In the genomic region with DNA sequence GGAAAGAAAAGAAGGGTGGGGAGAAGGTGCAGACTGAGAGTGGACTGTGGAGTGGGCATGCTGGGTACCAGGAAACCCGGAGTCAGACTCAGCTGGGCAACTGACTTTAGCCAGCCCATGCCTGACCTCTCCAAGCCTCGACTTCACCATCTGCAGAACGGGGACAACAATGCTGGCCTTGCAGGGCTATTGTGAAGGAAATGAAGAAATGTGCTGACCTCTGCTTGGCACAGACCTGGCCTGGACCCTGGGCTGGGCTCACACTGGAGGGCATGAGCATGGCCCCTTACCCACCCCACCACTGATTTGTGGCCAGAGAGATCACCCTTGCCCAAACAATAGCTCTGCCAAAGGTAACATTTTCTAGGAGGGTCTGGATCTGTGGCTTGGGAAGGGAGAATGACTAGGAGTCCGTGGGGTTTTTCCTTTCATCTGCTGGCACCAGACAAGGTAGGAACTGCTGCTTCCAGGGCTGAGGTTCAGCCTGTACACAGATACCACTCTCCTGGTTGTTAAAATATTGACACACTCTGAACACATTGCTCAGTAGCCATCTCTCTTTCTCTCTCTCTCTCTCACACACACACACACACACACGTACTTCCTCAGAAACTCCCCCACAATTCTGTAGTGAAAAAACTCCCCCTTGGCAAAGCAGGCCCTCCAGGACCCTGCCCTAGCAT, we compare ENCODE assay signal across 24 cellular contexts. TPM values are rescaled to one million over a fixed set of nuclear protein-coding genes. Genes with fewer than 3 reads are reported as not detected.
DNase-seq lines count a peak whose midpoint lies in the region; ATAC-seq, FAIRE-seq and TF ChIP-seq lines count a peak whose summit lies in the region.
"Had no signal": no experiment of that assay in that cellular context is flagged by ENCODE, and none has a peak within 500 bp of the region (broad histone marks: within the 10 kb centered on the region; RNA-seq: fewer than 3 reads in every experiment).

No MANE protein-coding gene starts in this region.

- H3K27ac Mint-ChIP-seq in stimulated activated memory B cell treated with anti-CD40 and anti-IgM and Interleukin-4, amounts not matched to agents 10 μg/mL and 1 μg/mL and 100 μg/mL, for 72 hours, result peak overlapping the region; percentile 41
- H3K27ac Mint-ChIP-seq: activated CD4-positive, alpha-beta T cell treated with anti-CD3 and anti-CD28 coated beads, Interleukin-2, amount 10 ng/mL, durations not matched to agents 7 days and 5 days; activated naive CD8-positive, alpha-beta T cell treated with anti-CD3 and anti-CD28 coated beads, Interleukin-2, amount 10 ng/mL, durations not matched to agents 7 days and 5 days; activated T-helper 17 cell treated with anti-CD3 and anti-CD28 coated beads, Interleukin-2, amount 50 U/mL, for 72 hours; endodermal cell; T-cell had no signal

- H3K4me3 ChIP-seq in liver (ENCODE audit: low read depth in 1 of 3, low read length in 3 of 3) (no peak overlapping the region), kidney (ENCODE audit: low read length in 2 of 2) (no peak overlapping the region)
- H3K4me3 ChIP-seq: pancreas had no signal

- H3K9me3 Mint-ChIP-seq in stimulated activated memory B cell treated with anti-CD40 and anti-IgM and Interleukin-4, amounts not matched to agents 10 μg/mL and 1 μg/mL and 100 μg/mL, for 72 hours, result no peaks in the 10 kb centered on the region
- H3K9me3 Mint-ChIP-seq: activated CD4-positive, alpha-beta T cell treated with anti-CD3 and anti-CD28 coated beads, Interleukin-2, amount 10 ng/mL, durations not matched to agents 7 days and 5 days; activated naive CD8-positive, alpha-beta T cell treated with anti-CD3 and anti-CD28 coated beads, Interleukin-2, amount 10 ng/mL, durations not matched to agents 7 days and 5 days; activated T-helper 17 cell treated with anti-CD3 and anti-CD28 coated beads, Interleukin-2, amount 50 U/mL, for 72 hours; CD8-positive, alpha-beta memory T cell; endodermal cell; T-cell had no signal

- TF ChIP-seq RAD21 in liver (IDR thresholded peaks at IDR 0.05), result no peak

- ATAC-seq in HG02798 (IDR thresholded peaks at IDR 0.05; ENCODE audit: poor library complexity, unreplicated experiment), result peak; percentile 32
- ATAC-seq in stimulated activated memory B cell treated with anti-CD40 and anti-IgM and Interleukin-4, amounts not matched to agents 10 μg/mL and 1 μg/mL and 100 μg/mL, for 72 hours, result peak; percentile 14
- ATAC-seq: activated T-helper 17 cell treated with anti-CD3 and anti-CD28 coated beads, Interleukin-2, amount 50 U/mL, for 72 hours; HCT116; T-cell had no signal

- FAIRE-seq in kidney (lab: Jason Lieb, UNC), result no peak
- FAIRE-seq: pancreas had no signal

- intact Hi-C loops in kidney (cut with DNase I), result no loop called here

- no peaks in the 10 kb centered on the region for H3K27me3 ChIP-seq in liver (ENCODE audit: control insufficient read depth in 4 of 4, insufficient read depth in 4 of 4, low read length in 3 of 4)
- H3K27me3 ChIP-seq: pancreas, sigmoid colon had no signal

- H3K4me1 ChIP-seq in liver (ENCODE audit: control insufficient read depth in 4 of 4, insufficient read depth in 4 of 4, low read length in 3 of 4), result peaks cover 15 to 59% (median 46%) of the 10 kb centered on the region in 4 donors
- H3K4me1 ChIP-seq in kidney (ENCODE audit: control insufficient read depth in 1 of 2, insufficient read depth in 1 of 2, low read depth in 1 of 2, low read length in 2 of 2), result peaks cover 0 to 4% of the 10 kb centered on the region in 2 donors
- H3K4me1 ChIP-seq: pancreas, sigmoid colon had no signal

- H3K4me3 Mint-ChIP-seq in stimulated activated memory B cell treated with anti-CD40 and anti-IgM and Interleukin-4, amounts not matched to agents 10 μg/mL and 1 μg/mL and 100 μg/mL, for 72 hours, result no peak overlapping the region
- H3K4me3 Mint-ChIP-seq: activated CD4-positive, alpha-beta T cell treated with anti-CD3 and anti-CD28 coated beads, Interleukin-2, amount 10 ng/mL, durations not matched to agents 7 days and 5 days; activated naive CD8-positive, alpha-beta T cell treated with anti-CD3 and anti-CD28 coated beads, Interleukin-2, amount 10 ng/mL, durations not matched to agents 7 days and 5 days; activated T-helper 17 cell treated with anti-CD3 and anti-CD28 coated beads, Interleukin-2, amount 50 U/mL, for 72 hours; CD8-positive, alpha-beta memory T cell; endodermal cell; T-cell had no signal

- no peak overlapping the region for H3K9ac ChIP-seq in liver (ENCODE audit: low read depth in 1 of 2, low read length in 2 of 2)
- H3K9ac ChIP-seq in kidney (ENCODE audit: low read length in 2 of 2), result no peak overlapping the region

- H3K9me3 ChIP-seq in liver (ENCODE audit: control insufficient read depth in 4 of 4, low read length in 3 of 4) (no peaks in the 10 kb centered on the region), kidney (ENCODE audit: control insufficient read depth in 1 of 2, low read length in 2 of 2) (no peaks in the 10 kb centered on the region)
- H3K9me3 ChIP-seq: pancreas, sigmoid colon had no signal

- no peaks in the 10 kb centered on the region for H3K27me3 Mint-ChIP-seq in stimulated activated memory B cell treated with anti-CD40 and anti-IgM and Interleukin-4, amounts not matched to agents 10 μg/mL and 1 μg/mL and 100 μg/mL, for 72 hours
- H3K27me3 Mint-ChIP-seq: activated T-helper 17 cell treated with anti-CD3 and anti-CD28 coated beads, Interleukin-2, amount 50 U/mL, for 72 hours had no signal

- WGBS in liver, result 32% methylated on average over 5 of the region's 5 CpGs

- no peaks in the 10 kb centered on the region for H3K36me3 ChIP-seq in liver (ENCODE audit: control insufficient read depth in 4 of 4, insufficient read depth in 3 of 4, low read depth in 1 of 4, low read length in 3 of 4)
- no peaks in the 10 kb centered on the region for H3K36me3 ChIP-seq in kidney (ENCODE audit: control insufficient read depth in 1 of 2, insufficient read depth in 2 of 2, low read length in 2 of 2)
- H3K36me3 ChIP-seq: pancreas, sigmoid colon had no signal

- DNase-seq in kidney (no peak), caudate nucleus (lab: John Stamatoyannopoulos, UW) (no peak)
- DNase-seq in stimulated activated CD4-positive, alpha-beta T cell treated with anti-CD3 and anti-CD28 coated beads, Interleukin-4, amount 100 ng/mL, for 4 hours, result no peak
- DNase-seq: activated CD4-positive, alpha-beta T cell treated with anti-CD3 and anti-CD28 coated beads, Interleukin-2, amount 10 ng/mL, durations not matched to agents 7 days and 5 days; activated naive CD8-positive, alpha-beta T cell treated with anti-CD3 and anti-CD28 coated beads, Interleukin-2, amount 10 ng/mL, durations not matched to agents 7 days and 5 days; CD8-positive, alpha-beta memory T cell; DND-41; endodermal cell; NCI-H1417 treated with DMSO at 0.1 percent for 48 hours; NCI-H2107; NCI-H524 treated with DMSO at 0.1 percent for 48 hours; pancreas; PC-3; SIG-M5; sigmoid colon; stimulated activated naive CD4-positive, alpha-beta T cell treated with Interleukin-2 at 50 U/mL for 16 hours; T-cell; trophoblast cell had no signal

- no peaks in the 10 kb centered on the region for H3K36me3 Mint-ChIP-seq in stimulated activated memory B cell treated with anti-CD40 and anti-IgM and Interleukin-4, amounts not matched to agents 10 μg/mL and 1 μg/mL and 100 μg/mL, for 72 hours
- H3K36me3 Mint-ChIP-seq: activated naive CD8-positive, alpha-beta T cell treated with anti-CD3 and anti-CD28 coated beads, Interleukin-2, amount 10 ng/mL, durations not matched to agents 7 days and 5 days; CD8-positive, alpha-beta memory T cell; T-cell had no signal

- peaks cover 15% of the 10 kb centered on the region for H3K4me1 Mint-ChIP-seq in stimulated activated memory B cell treated with anti-CD40 and anti-IgM and Interleukin-4, amounts not matched to agents 10 μg/mL and 1 μg/mL and 100 μg/mL, for 72 hours
- H3K4me1 Mint-ChIP-seq: CD8-positive, alpha-beta memory T cell; T-cell had no signal

- TF ChIP-seq CTCF in VCaP (conservative IDR thresholded peaks at IDR 0.05), result no peak
- TF ChIP-seq CTCF in liver (IDR thresholded peaks at IDR 0.05; ENCODE audit: low read depth, low read length, missing input control), result no peak
- no peak for TF ChIP-seq CTCF in kidney (IDR thresholded peaks at IDR 0.05; ENCODE audit: borderline replicate concordance, extremely low read depth, insufficient read depth)

- H3K27ac ChIP-seq in VCaP, result peak overlapping the region; percentile 90
- H3K27ac ChIP-seq in liver (ENCODE audit: low read depth in 1 of 2, low read length in 2 of 2), result peak overlapping the region; percentile 75 to 82
- H3K27ac ChIP-seq in kidney (ENCODE audit: low read depth in 2 of 2, low read length in 2 of 2), result no peak overlapping the region
- no peak overlapping the region for H3K27ac ChIP-seq in caudate nucleus (ENCODE audit: low read depth, low read length)
- H3K27ac ChIP-seq: pancreas, sigmoid colon had no signal

TF ChIP-seq in liver, 16 proteins besides CTCF, POLR2A, EP300 and RAD21:
- TF ChIP-seq GABPA (IDR thresholded peaks at IDR 0.05 in 1 of 2, conservative IDR thresholded peaks at IDR 0.05 in 1 of 2) (no peak), YY1 (IDR thresholded peaks at IDR 0.05) (peak; percentile 54), RXRA (IDR thresholded peaks at IDR 0.05) (peak in 1 of 2 donors; percentile 46), HNF4A (conservative IDR thresholded peaks at IDR 0.05) (peak in 1 of 2 donors; percentile 52), HNF4G (IDR thresholded peaks at IDR 0.05) (no peak), SP1 (IDR thresholded peaks at IDR 0.05) (peak; percentile 55), FOXA2 (IDR thresholded peaks at IDR 0.05) (peak; percentile 13)

RNA-seq across cellular contexts. Expression of gene MOGAT2, which starts 0.9 kb away (rescaled TPM):
- total RNA-seq in liver, result 10 to 100 TPM in 1 of 2 donors, 1 to 10 TPM in 1; 1.0 to 92.4 TPM
- polyA plus RNA-seq in liver, result 10 to 100 TPM; 24.3 to 50.9 TPM
- not detected for total RNA-seq in kidney
- polyA plus RNA-seq in kidney (ENCODE audit: insufficient read depth, low read depth, low replicate concordance), result 1.1 TPM
- total RNA-seq: activated CD4-positive, alpha-beta T cell treated with anti-CD3 and anti-CD28 coated beads, Interleukin-2, amount 10 ng/mL, durations not matched to agents 7 days and 5 days; activated naive CD8-positive, alpha-beta T cell treated with anti-CD3 and anti-CD28 coated beads, Interleukin-2, amount 10 ng/mL, durations not matched to agents 7 days and 5 days; activated T-helper 17 cell treated with anti-CD3 and anti-CD28 coated beads, Interleukin-2, amount 50 U/mL, for 72 hours; CD8-positive, alpha-beta memory T cell; endodermal cell; PC-3 had no signal
- polyA plus RNA-seq: CD8-positive, alpha-beta memory T cell had no signal

RNA-seq across cellular contexts. Expression of gene MAP6, which starts 49.7 kb away (rescaled TPM):
- total RNA-seq in liver (under 1 TPM; 0.23 to 0.25 TPM), kidney (7.7 TPM)
- polyA plus RNA-seq in liver (under 1 TPM; 0.22 to 0.36 TPM), kidney (ENCODE audit: insufficient read depth, low read depth, low replicate concordance) (21.3 TPM)
- total RNA-seq: activated naive CD8-positive, alpha-beta T cell treated with anti-CD3 and anti-CD28 coated beads, Interleukin-2, amount 10 ng/mL, durations not matched to agents 7 days and 5 days had no signal
- polyA plus RNA-seq: CD8-positive, alpha-beta memory T cell had no signal

RNA-seq across cellular contexts. Expression of gene DGAT2, which starts 50.0 kb away (rescaled TPM):
- total RNA-seq in liver, result 100 to 1,000 TPM in 1 of 2 donors, 10 to 100 TPM in 1; 64.0 to 151 TPM
- 100 to 1,000 TPM in 1 of 2 donors, 10 to 100 TPM in 1; 57.2 to 152 TPM for polyA plus RNA-seq in liver
- total RNA-seq in kidney, result 1.4 TPM
- polyA plus RNA-seq in kidney (ENCODE audit: insufficient read depth, low read depth, low replicate concordance), result 7.0 TPM
- polyA plus RNA-seq: CD8-positive, alpha-beta memory T cell had no signal

Comparison
In these comparisons a context has a peak if more than half of its experiments do, and no peak if none do; other contexts are left out.
1. H3K27ac ChIP-seq: peak in VCaP (single experiment) and liver (2 of 2); none in kidney (0 of 2) and caudate nucleus (single experiment).
2. RNA of gene DGAT2, which starts 50.0 kb away (total RNA-seq): 64.0 to 151 TPM in liver; 1.4 TPM in kidney (single experiment); every median in the first group is over 10 times any median in the second.